In genomic region chr19:45717983-45718650, GRCh38 we compare ENCODE assay signal across 6 cellular contexts. TPM values are rescaled to one million over a fixed set of nuclear protein-coding genes. Genes with fewer than 3 reads are reported as not detected.
DNase-seq lines count a peak whose midpoint lies in the region; ATAC-seq, FAIRE-seq and TF ChIP-seq lines count a peak whose summit lies in the region.

No MANE protein-coding gene starts in this region.

- H3K36me3 ChIP-seq in bronchial epithelial cell (ENCODE audit: control insufficient read depth, insufficient read depth, low read length): peaks cover 6% of the 10 kb centered on the region
- H3K36me3 ChIP-seq in neuron (ENCODE audit: insufficient read depth, low read length): peaks cover 15% of the 10 kb centered on the region

- no peaks in the 10 kb centered on the region for H3K27me3 ChIP-seq in bronchial epithelial cell (ENCODE audit: control insufficient read depth, insufficient read depth, low read length)
- no peaks in the 10 kb centered on the region for H3K27me3 ChIP-seq in neuron (ENCODE audit: insufficient read depth, low read length)

- peak; percentile 10 for DNase-seq in HCEC 1CT
- DNase-seq in bronchial epithelial cell (ENCODE audit: low read depth): no peak
- DNase-seq in stimulated activated CD8-positive, alpha-beta memory T cell treated with anti-CD3 and anti-CD28 coated beads, Interleukin-4, amount 100 ng/mL, for 48 hours: no peak
- DNase-seq in foreskin melanocyte: no peak

- peaks cover 20% of the 10 kb centered on the region for H3K4me1 ChIP-seq in neuron (ENCODE audit: insufficient read depth, low read length)

- ATAC-seq in HG02884 (IDR thresholded peaks at IDR 0.05; ENCODE audit: unreplicated experiment): no peak

- H3K9me3 ChIP-seq in neuron (ENCODE audit: low read length): no peaks in the 10 kb centered on the region

- TF ChIP-seq CTCF in bronchial epithelial cell (IDR thresholded peaks at IDR 0.05; ENCODE audit: insufficient read depth, low read length, severe bottlenecking): no peak

- no peak overlapping the region for H2AFZ ChIP-seq in neuron (ENCODE audit: low read depth, low read length)

- no peak for FAIRE-seq in bronchial epithelial cell (lab: Jason Lieb, UNC)

- peak overlapping the region; percentile 48 for H3K4me3 ChIP-seq in bronchial epithelial cell (ENCODE audit: low read depth, low read length)
- H3K4me3 ChIP-seq in neuron (ENCODE audit: low read length): peak overlapping the region; percentile 42

RNA-seq across cellular contexts. Expression of gene FBXO46, which starts 12.6 kb away (rescaled TPM):
- total RNA-seq in bronchial epithelial cell: 2.4 and 5.5 TPM in 2 replicates

RNA-seq across cellular contexts. Expression of gene MEIOSIN, which starts 15.1 kb away (rescaled TPM):
- not detected in 2 replicates for total RNA-seq in bronchial epithelial cell

RNA-seq across cellular contexts. Expression of gene QPCTL, which starts 25.7 kb away (rescaled TPM):
- 7.7 and 11.6 TPM in 2 replicates for total RNA-seq in bronchial epithelial cell

RNA-seq across cellular contexts. Expression of gene SNRPD2, which starts 26.4 kb away (rescaled TPM):
- 429 and 572 TPM in 2 replicates for total RNA-seq in bronchial epithelial cell

RNA-seq across cellular contexts. Expression of gene GIPR, which starts 50.1 kb away (rescaled TPM):
- total RNA-seq in bronchial epithelial cell: 0.38 and 0.53 TPM in 2 replicates
